In the genomic region with DNA sequence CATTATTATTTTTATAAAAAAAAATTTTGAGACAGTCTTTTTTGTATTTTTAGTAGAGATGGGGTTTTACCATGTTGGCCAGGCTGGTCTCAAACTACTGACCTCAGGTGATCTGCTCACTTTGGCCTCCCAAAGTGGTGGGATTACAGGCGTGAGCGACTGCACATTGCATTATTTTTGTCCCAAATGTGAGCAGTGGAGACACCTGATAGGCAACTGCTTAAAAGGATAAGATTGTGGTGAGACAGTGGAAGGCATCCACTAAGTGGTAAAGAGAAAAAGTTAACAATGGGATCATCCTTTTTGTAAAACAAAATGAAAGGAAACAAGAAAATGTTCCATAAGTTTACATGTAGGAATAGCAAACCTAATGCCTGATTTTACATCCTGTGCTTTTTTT, we compare ENCODE assay signal across 19 cellular contexts. TPM values are rescaled to one million over a fixed set of nuclear protein-coding genes. Genes with fewer than 3 reads are reported as not detected.
DNase-seq lines count a peak whose midpoint lies in the region; ATAC-seq, FAIRE-seq and TF ChIP-seq lines count a peak whose summit lies in the region.
"Had no signal": no experiment of that assay in that cellular context is flagged by ENCODE, and none has a peak within 500 bp of the region (broad histone marks: within the 10 kb centered on the region; RNA-seq: fewer than 3 reads in every experiment).

No MANE protein-coding gene starts in this region.

- FAIRE-seq in kidney (lab: Jason Lieb, UNC): no peak
- FAIRE-seq: A549, H1 had no signal

- peaks cover 21% of the 10 kb centered on the region for H3K36me3 Mint-ChIP-seq in activated T-cell treated with anti-CD3 and anti-CD28 coated beads, Interleukin-2, amount 50 U/mL, for 24 hours (ENCODE audit: low read depth)
- H3K36me3 Mint-ChIP-seq in HFFc6 (ENCODE audit: low read depth) (peaks cover 4% of the 10 kb centered on the region; the same call in 1 of the 2 replicates), endodermal cell (ENCODE audit: low read depth) (peaks cover 4% of the 10 kb centered on the region), osteocyte (ENCODE audit: unreplicated experiment) (no peaks in the 10 kb centered on the region)

- H3K27me3 ChIP-seq in endodermal cell (ENCODE audit: control insufficient read depth, insufficient read depth, low read length, poor library complexity, severe bottlenecking): no peaks in the 10 kb centered on the region

- no peak for ATAC-seq in HG02571 (IDR thresholded peaks at IDR 0.05; ENCODE audit: unreplicated experiment)
- ATAC-seq: A549 had no signal

- H3K4me1 ChIP-seq in endodermal cell (ENCODE audit: control insufficient read depth, insufficient read depth, low read length): no peaks in the 10 kb centered on the region
- peaks cover 6 to 10% of the 10 kb centered on the region in 2 donors for H3K4me1 ChIP-seq in kidney (ENCODE audit: control insufficient read depth in 1 of 2, insufficient read depth in 1 of 2, low read depth in 1 of 2, low read length in 2 of 2)

- H3K9me3 ChIP-seq in endodermal cell (ENCODE audit: control insufficient read depth, low read length) (no peaks in the 10 kb centered on the region), kidney (ENCODE audit: control insufficient read depth in 1 of 2, low read length in 2 of 2) (no peaks in the 10 kb centered on the region)
- H3K9me3 ChIP-seq: A549 had no signal

- intact Hi-C loops in kidney (cut with DNase I): no loop called here

- H3K36me3 ChIP-seq in endodermal cell (ENCODE audit: control insufficient read depth, insufficient read depth, low read length) (peaks cover 9% of the 10 kb centered on the region), kidney (ENCODE audit: control insufficient read depth in 1 of 2, insufficient read depth in 2 of 2, low read length in 2 of 2) (no peaks in the 10 kb centered on the region)

- H3K9ac ChIP-seq in endodermal cell (ENCODE audit: extremely low read depth, low read length, poor library complexity, severe bottlenecking) (no peak overlapping the region), kidney (ENCODE audit: low read length in 2 of 2) (no peak overlapping the region)

- no peaks in the 10 kb centered on the region for H3K27me3 Mint-ChIP-seq in activated T-cell treated with anti-CD3 and anti-CD28 coated beads, Interleukin-2, amount 50 U/mL, for 24 hours
- no peaks in the 10 kb centered on the region for H3K27me3 Mint-ChIP-seq in HFFc6 (ENCODE audit: insufficient read depth)
- H3K27me3 Mint-ChIP-seq in endodermal cell (ENCODE audit: insufficient read depth): no peaks in the 10 kb centered on the region
- no peaks in the 10 kb centered on the region for H3K27me3 Mint-ChIP-seq in osteocyte (ENCODE audit: unreplicated experiment)

- H3K4me1 Mint-ChIP-seq in activated T-cell treated with anti-CD3 and anti-CD28 coated beads, Interleukin-2, amount 50 U/mL, for 24 hours (ENCODE audit: low read depth): peaks cover 16% of the 10 kb centered on the region
- H3K4me1 Mint-ChIP-seq in HFFc6 (ENCODE audit: low read depth): peaks cover 18% of the 10 kb centered on the region
- H3K4me1 Mint-ChIP-seq in endodermal cell: peaks cover 3% of the 10 kb centered on the region
- H3K4me1 Mint-ChIP-seq in osteocyte (ENCODE audit: unreplicated experiment): peaks cover 18% of the 10 kb centered on the region

- TF ChIP-seq CTCF in HFFc6 (IDR thresholded peaks at IDR 0.05) (no peak), endodermal cell (conservative IDR thresholded peaks at IDR 0.05) (no peak), osteocyte (IDR thresholded peaks at IDR 0.05) (no peak), kidney (IDR thresholded peaks at IDR 0.05; ENCODE audit: borderline replicate concordance, extremely low read depth, insufficient read depth) (no peak)

- H3K4me3 Mint-ChIP-seq in activated T-cell treated with anti-CD3 and anti-CD28 coated beads, Interleukin-2, amount 50 U/mL, for 24 hours: peak overlapping the region; percentile 34
- H3K4me3 Mint-ChIP-seq in HFFc6 (peak overlapping the region; percentile 49; the same call in 1 of the 2 replicates), endodermal cell (peak overlapping the region; percentile 82), osteocyte (ENCODE audit: unreplicated experiment) (peak overlapping the region; percentile 14)

- no peak overlapping the region for H3K27ac Mint-ChIP-seq in activated T-cell treated with anti-CD3 and anti-CD28 coated beads, Interleukin-2, amount 50 U/mL, for 24 hours
- H3K27ac Mint-ChIP-seq in HFFc6 (peak overlapping the region; percentile 59; the same call in 1 of the 2 replicates), endodermal cell (no peak overlapping the region), osteocyte (ENCODE audit: unreplicated experiment) (peak overlapping the region; percentile 62)

- H3K27ac ChIP-seq in endodermal cell (ENCODE audit: low read depth, low read length): no peak overlapping the region
- H3K27ac ChIP-seq in kidney (ENCODE audit: low read depth in 2 of 2, low read length in 2 of 2): no peak overlapping the region
- H3K27ac ChIP-seq: A549 had no signal

- 75 to 91% methylated on average over 2 of the region's 2 CpGs for WGBS in endodermal cell (ENCODE audit: insufficient coverage in 1 of 2, insufficient read length in 1 of 2), 2 experiments

- H3K4me3 ChIP-seq in endodermal cell (ENCODE audit: low read length) (no peak overlapping the region), kidney (ENCODE audit: low read length in 2 of 2) (no peak overlapping the region)
- H3K4me3 ChIP-seq: A549 had no signal

- DNase-seq in activated T-cell treated with anti-CD3 and anti-CD28 coated beads, Interleukin-2, amount 50 U/mL, for 24 hours: no peak
- DNase-seq in activated T-cell treated with anti-CD3 and anti-CD28 coated beads, Interleukin-2, amount 50 U/mL, for 48 hours: no peak
- DNase-seq in HFFc6: no peak
- DNase-seq in endodermal cell: no peak
- peak; percentile 10 for DNase-seq in osteocyte (ENCODE audit: extremely low spot score, unreplicated experiment)
- DNase-seq in kidney: no peak
- no peak for DNase-seq in effector CD4-positive, alpha-beta T cell
- DNase-seq: C1 segment of cervical spinal cord, EL, IMR-90, Kasumi-1, MM.1S, NCI-H1105 treated with DMSO at 0.1 percent for 48 hours, NCI-H187, NCI-H526 treated with DMSO at 0.1 percent for 48 hours, SHP77 treated with DMSO at 0.1 percent for 48 hours had no signal

- H3K9me3 Mint-ChIP-seq in activated T-cell treated with anti-CD3 and anti-CD28 coated beads, Interleukin-2, amount 50 U/mL, for 24 hours: no peaks in the 10 kb centered on the region
- H3K9me3 Mint-ChIP-seq in HFFc6 (no peaks in the 10 kb centered on the region), endodermal cell (no peaks in the 10 kb centered on the region), osteocyte (ENCODE audit: unreplicated experiment) (no peaks in the 10 kb centered on the region)

RNA-seq across cellular contexts. Expression of a gene that starts 2.0 kb away (rescaled TPM):
- total RNA-seq in HFFc6 (2021; fragmentation: NEBNext Ultra II Directional; extraction: Animal tissue kit (Norgen Biotek cat#: 25700)): 10 to 100 TPM; 10.7 to 21.0 (median 20.1) TPM
- 10 to 100 TPM; 43.7 to 87.6 TPM for total RNA-seq in endodermal cell
- polyA plus RNA-seq in endodermal cell (2013, experiment 1 of 2): 97.7 TPM
- 104 TPM for polyA plus RNA-seq in endodermal cell (2013, experiment 2 of 2)
- total RNA-seq in osteocyte: 5.3 and 7.7 TPM in 2 replicates
- 3.1 TPM for total RNA-seq in kidney
- polyA plus RNA-seq in kidney (ENCODE audit: insufficient read depth, low read depth, low replicate concordance): 1.5 TPM

RNA-seq across cellular contexts. Expression of a gene that starts 20.4 kb away (rescaled TPM):
- 100 to 1,000 TPM in 5 of 6 experiments, 10 to 100 TPM in 1; 89.8 to 199 (median 169) TPM for total RNA-seq in HFFc6 (2021; fragmentation: NEBNext Ultra II Directional; extraction: Animal tissue kit (Norgen Biotek cat#: 25700))
- 100 to 1,000 TPM; 196 to 260 TPM for total RNA-seq in endodermal cell
- 300 TPM for polyA plus RNA-seq in endodermal cell (2013, experiment 1 of 2)
- polyA plus RNA-seq in endodermal cell (2013, experiment 2 of 2): 326 TPM
- total RNA-seq in osteocyte: 38.5 and 39.3 TPM in 2 replicates
- total RNA-seq in kidney: 5.9 TPM
- polyA plus RNA-seq in kidney (ENCODE audit: insufficient read depth, low read depth, low replicate concordance): 5.1 TPM

RNA-seq across cellular contexts. Expression of a gene that starts 47.3 kb away (rescaled TPM):
- 10 to 100 TPM; 46.9 to 61.0 (median 54.1) TPM for total RNA-seq in HFFc6 (2021; fragmentation: NEBNext Ultra II Directional; extraction: Animal tissue kit (Norgen Biotek cat#: 25700))
- total RNA-seq in endodermal cell: 10 to 100 TPM; 49.7 to 52.0 TPM
- polyA plus RNA-seq in endodermal cell (2013, experiment 1 of 2): 34.6 TPM
- polyA plus RNA-seq in endodermal cell (2013, experiment 2 of 2): 33.0 TPM
- total RNA-seq in osteocyte: 32.5 and 35.4 TPM in 2 replicates
- 22.7 TPM for total RNA-seq in kidney
- 29.4 TPM for polyA plus RNA-seq in kidney (ENCODE audit: insufficient read depth, low read depth, low replicate concordance)

Comparison
In these comparisons a context has a peak if more than half of its experiments do, and no peak if none do; other contexts are left out.
1. H3K27ac Mint-ChIP-seq: peak in HFFc6 (single experiment) and osteocyte (single experiment); none in activated T-cell treated with anti-CD3 and anti-CD28 coated beads, Interleukin-2, amount 50 U/mL, for 24 hours (single experiment) and endodermal cell (single experiment).
2. H3K4me3 Mint-ChIP-seq: peak in every context shown above with its lines; median percentile 82 in endodermal cell; 49 in HFFc6; 34 in activated T-cell treated with anti-CD3 and anti-CD28 coated beads, Interleukin-2, amount 50 U/mL, for 24 hours; 14 in osteocyte.